ENCODE assay signal across 16 cellular contexts in genomic region chr6:19759117-19759880, GRCh38.
DNase-seq lines count a peak whose midpoint lies in the region; ATAC-seq, FAIRE-seq and TF ChIP-seq lines count a peak whose summit lies in the region.
"Had no signal": no experiment of that assay in that cellular context is flagged by ENCODE, and none has a peak within 500 bp of the region (broad histone marks: within the 10 kb centered on the region; RNA-seq: fewer than 3 reads in every experiment).

No MANE protein-coding gene starts in this region.

- H3K36me3 ChIP-seq in ACC112 (ENCODE audit: insufficient read depth, low read length): no peaks in the 10 kb centered on the region
- H3K36me3 ChIP-seq in astrocyte (ENCODE audit: insufficient read depth, low read length): no peaks in the 10 kb centered on the region

- H3K27me3 ChIP-seq in ACC112 (ENCODE audit: insufficient read depth, low read length) (no peaks in the 10 kb centered on the region), astrocyte (ENCODE audit: insufficient read depth, low read length) (no peaks in the 10 kb centered on the region)

- FAIRE-seq in astrocyte (lab: Jason Lieb, UNC): peak; percentile 80
- FAIRE-seq: GM19239 had no signal

- H3K79me2 ChIP-seq in ACC112 (ENCODE audit: control insufficient read depth, insufficient read depth, low read length, unreplicated experiment): no peaks in the 10 kb centered on the region
- no peaks in the 10 kb centered on the region for H3K79me2 ChIP-seq in astrocyte (ENCODE audit: insufficient read depth, low read length)

- peak overlapping the region; percentile 35 for H3K27ac Mint-ChIP-seq in astrocyte (ENCODE audit: unreplicated experiment)
- H3K27ac Mint-ChIP-seq: activated CD4-positive, alpha-beta memory T cell treated with anti-CD3 and anti-CD28 coated beads for 36 hours; activated T-helper 17 cell treated with anti-CD3 and anti-CD28 coated beads, Interleukin-2, amount 50 U/mL, for 72 hours had no signal

- no peak overlapping the region for H3K9ac ChIP-seq in astrocyte (ENCODE audit: low read length)

- TF ChIP-seq CTCF in astrocyte (IDR thresholded peaks at IDR 0.05; ENCODE audit: insufficient read depth, low read depth, low read length): no peak

- DNase-seq in HS-5 (ENCODE audit: low read depth): peak; percentile 71
- DNase-seq in astrocyte (ENCODE audit: low read depth): peak; percentile 90
- DNase-seq in glomerular visceral epithelial cell (ENCODE audit: extremely low spot score): peak; percentile 47
- DNase-seq in stimulated activated naive CD4-positive, alpha-beta T cell (lab: John Stamatoyannopoulos, UW): no peak
- DNase-seq in DMS79 (lab: John Stamatoyannopoulos, UW): no peak
- DNase-seq: activated CD4-positive, alpha-beta memory T cell treated with anti-CD3 and anti-CD28 coated beads for 36 hours; DMS153; H7; NCI-H1092 treated with DMSO at 0.1 percent for 48 hours; NCI-H446; stimulated activated CD8-positive, alpha-beta memory T cell treated with anti-CD3 and anti-CD28 coated beads, Interleukin-4, amount 100 ng/mL, for 48 hours had no signal

- H2AFZ ChIP-seq in ACC112 (ENCODE audit: low read length, unreplicated experiment) (no peak overlapping the region), astrocyte (ENCODE audit: low read depth, low read length) (no peak overlapping the region)

- no peaks in the 10 kb centered on the region for H3K9me3 ChIP-seq in astrocyte (ENCODE audit: insufficient read depth, low read depth, low read length)

- H3K4me2 ChIP-seq in astrocyte (ENCODE audit: low read length): peak overlapping the region; percentile 52

- no peak overlapping the region for H3K4me3 Mint-ChIP-seq in astrocyte (ENCODE audit: unreplicated experiment)
- H3K4me3 Mint-ChIP-seq: activated CD4-positive, alpha-beta memory T cell treated with anti-CD3 and anti-CD28 coated beads for 36 hours; activated T-helper 17 cell treated with anti-CD3 and anti-CD28 coated beads, Interleukin-2, amount 50 U/mL, for 72 hours had no signal

- peaks cover 20% of the 10 kb centered on the region for H3K4me1 Mint-ChIP-seq in astrocyte (ENCODE audit: low read depth, unreplicated experiment)
- H3K4me1 Mint-ChIP-seq: activated T-helper 17 cell treated with anti-CD3 and anti-CD28 coated beads, Interleukin-2, amount 50 U/mL, for 72 hours had no signal

- no peaks in the 10 kb centered on the region for H3K36me3 Mint-ChIP-seq in astrocyte (ENCODE audit: low read depth, unreplicated experiment)
- H3K36me3 Mint-ChIP-seq: activated CD4-positive, alpha-beta memory T cell treated with anti-CD3 and anti-CD28 coated beads for 36 hours had no signal

- no peak for ATAC-seq in GM21526 (IDR thresholded peaks at IDR 0.05; ENCODE audit: low FRiP score, unreplicated experiment)
- ATAC-seq in GM21515 (IDR thresholded peaks at IDR 0.05; ENCODE audit: unreplicated experiment): no peak
- ATAC-seq: activated T-helper 17 cell treated with anti-CD3 and anti-CD28 coated beads, Interleukin-2, amount 50 U/mL, for 72 hours had no signal

- H3K27ac ChIP-seq in ACC112 (ENCODE audit: low read depth, low read length) (peak overlapping the region; percentile 67), astrocyte (ENCODE audit: low read depth, low read length) (peak overlapping the region; percentile 56)

- H3K4me1 ChIP-seq in ACC112 (ENCODE audit: control insufficient read depth, insufficient read depth, low read length, unreplicated experiment) (peaks cover 31% of the 10 kb centered on the region), astrocyte (ENCODE audit: insufficient read depth, low read length) (peaks cover 11% of the 10 kb centered on the region)

- no peaks in the 10 kb centered on the region for H3K27me3 Mint-ChIP-seq in astrocyte (ENCODE audit: low read depth, unreplicated experiment)
- H3K27me3 Mint-ChIP-seq: activated CD4-positive, alpha-beta memory T cell treated with anti-CD3 and anti-CD28 coated beads for 36 hours had no signal

- H4K20me1 ChIP-seq in astrocyte (ENCODE audit: insufficient read depth, low read length): no peaks in the 10 kb centered on the region

- H3K4me3 ChIP-seq in ACC112 (ENCODE audit: low read depth, low read length) (no peak overlapping the region), astrocyte (ENCODE audit: insufficient read depth, low read depth, low read length) (no peak overlapping the region)

- peaks cover 1% of the 10 kb centered on the region for H3K9me3 Mint-ChIP-seq in astrocyte (ENCODE audit: unreplicated experiment)
- H3K9me3 Mint-ChIP-seq: activated T-helper 17 cell treated with anti-CD3 and anti-CD28 coated beads, Interleukin-2, amount 50 U/mL, for 72 hours had no signal

Comparison
In these comparisons a context has a peak if more than half of its experiments do, and no peak if none do; other contexts are left out.
1. DNase-seq: peak in HS-5 (single experiment), astrocyte (single experiment) and glomerular visceral epithelial cell (single experiment); none in stimulated activated naive CD4-positive, alpha-beta T cell (0 of 6) and DMS79 (single experiment).